14 cellular contexts compared by ENCODE assay signal in the genomic region with DNA sequence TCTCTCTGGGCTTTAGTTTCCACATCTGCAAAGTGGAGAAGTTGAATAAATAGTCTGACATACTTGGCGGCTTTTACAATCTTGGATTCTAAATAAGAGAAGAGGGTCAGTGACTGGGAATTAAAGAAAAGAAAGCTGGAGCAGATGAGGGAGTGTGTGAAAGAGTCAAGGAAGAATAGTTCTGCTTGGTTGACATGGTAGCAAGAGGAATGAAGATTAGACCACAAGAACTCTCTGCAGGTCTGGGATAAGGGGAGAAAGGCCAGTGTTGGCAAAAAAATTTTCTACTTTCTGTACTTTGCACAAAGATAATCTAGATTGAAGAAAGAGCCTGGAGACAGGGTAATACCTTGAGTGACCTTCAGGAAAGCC. TPM values are rescaled to one million over a fixed set of nuclear protein-coding genes. Genes with fewer than 3 reads are reported as not detected.
A peak's percentile ranks its signal among the peaks of the same experiment; 100 is the strongest.
DNase-seq lines count a peak whose midpoint lies in the region; ATAC-seq and TF ChIP-seq lines count a peak whose summit lies in the region.
"Had no signal": no experiment of that assay in that cellular context is flagged by ENCODE, and none has a peak within 500 bp of the region (broad histone marks: within the 10 kb centered on the region; RNA-seq: fewer than 3 reads in every experiment).

No MANE protein-coding gene starts in this region.

- H3K4me1 Mint-ChIP-seq in activated B cell treated with CpG ODN at 0.5 μM for 24 hours: peaks cover 87% of the 10 kb centered on the region

- H3K9me3 ChIP-seq in AG04450 (ENCODE audit: control insufficient read depth, insufficient read depth, low read length): no peaks in the 10 kb centered on the region; the same call in 1 of the 2 replicates
- H3K9me3 ChIP-seq in aorta (ENCODE audit: control insufficient read depth, low read length): no peaks in the 10 kb centered on the region

- no peaks in the 10 kb centered on the region for H3K27me3 ChIP-seq in AG04450 (ENCODE audit: control insufficient read depth, insufficient read depth, low read length)
- no peaks in the 10 kb centered on the region for H3K27me3 ChIP-seq in aorta (ENCODE audit: control insufficient read depth in 1 of 2, insufficient read depth in 2 of 2, low read length in 1 of 2)

- POLR2A ChIA-PET in AG04450 (lab: Yijun Ruan, JAX): no interaction called here
- POLR2A ChIA-PET in activated B cell treated with CpG ODN at 0.5 μM for 24 hours (lab: Charles Lee): interaction anchor here (0.6 to 6.1 kb wide), 10 partner anchors 6 to 432 kb away, joined by 4 to 66 read pairs (median 8); a partner anchor contains a TSS

- H3K36me3 Mint-ChIP-seq in activated B cell treated with CpG ODN at 0.5 μM for 24 hours (ENCODE audit: low read depth): peaks cover 33% of the 10 kb centered on the region

- TF ChIP-seq CTCF in AG04450 (IDR thresholded peaks at IDR 0.05; ENCODE audit: low read depth, low read length) (no peak), activated B cell treated with CpG ODN at 0.5 μM for 24 hours (IDR thresholded peaks at IDR 0.05) (no peak), fibroblast of villous mesenchyme (IDR thresholded peaks at IDR 0.05; ENCODE audit: insufficient read depth, low read depth, low read length) (no peak)

- no peaks in the 10 kb centered on the region for H3K4me1 ChIP-seq in aorta (ENCODE audit: control insufficient read depth in 1 of 2, insufficient read depth in 2 of 2, low read length in 2 of 2)

- peak overlapping the region; percentile 64 for H3K4me3 Mint-ChIP-seq in activated B cell treated with CpG ODN at 0.5 μM for 24 hours
- H3K4me3 Mint-ChIP-seq: nephron progenitor cell had no signal

- CTCF ChIA-PET in AG04450 (lab: Charles Lee) (interaction anchor here (0.9 to 2.7 kb wide), 5 partner anchors 11 to 135 kb away, joined by 3 to 8 read pairs (median 4); no protein-coding TSS in a partner anchor), activated B cell treated with CpG ODN at 0.5 μM for 24 hours (lab: Charles Lee) (interaction anchor here (1.0 to 1.2 kb wide), 2 partner anchors 11 to 42 kb away, joined by 3 to 4 read pairs; no protein-coding TSS in a partner anchor)

- H3K27me3 Mint-ChIP-seq in activated B cell treated with CpG ODN at 0.5 μM for 24 hours: no peaks in the 10 kb centered on the region

- WGBS in aorta, 2 donors: 14 to 18% methylated on average over 1 of the region's 1 CpG

- ATAC-seq in activated B cell treated with CpG ODN at 0.5 μM for 24 hours (ENCODE audit: low read depth) (no peak), aorta (ENCODE audit: low FRiP score) (no peak)

- H3K4me3 ChIP-seq in AG04450 (ENCODE audit: low read depth, low read length) (no peak overlapping the region), fibroblast of villous mesenchyme (ENCODE audit: low read depth, low read length) (no peak overlapping the region), aorta (ENCODE audit: low read length in 2 of 2) (no peak overlapping the region)
- H3K4me3 ChIP-seq: skin epidermis had no signal

- H3K27ac ChIP-seq in AG04450 (ENCODE audit: low read depth, low read length) (peak overlapping the region; percentile 65), aorta (ENCODE audit: low read depth in 1 of 2, low read length in 2 of 2) (no peak overlapping the region)

- no peaks in the 10 kb centered on the region for H3K36me3 ChIP-seq in aorta (ENCODE audit: control insufficient read depth in 1 of 2, insufficient read depth in 2 of 2, low read length in 1 of 2)

- no peaks in the 10 kb centered on the region for H3K9me3 Mint-ChIP-seq in activated B cell treated with CpG ODN at 0.5 μM for 24 hours
- H3K9me3 Mint-ChIP-seq: nephron progenitor cell had no signal

- H3K27ac Mint-ChIP-seq in activated B cell treated with CpG ODN at 0.5 μM for 24 hours: peak overlapping the region; percentile 86
- H3K27ac Mint-ChIP-seq: nephron progenitor cell had no signal

- DNase-seq in AG04450 (ENCODE audit: low read depth, low spot score): no peak
- DNase-seq in EH (ENCODE audit: low read depth): peak; percentile 56
- DNase-seq in activated B cell treated with CpG ODN at 0.5 μM for 24 hours: no peak
- DNase-seq in fibroblast of villous mesenchyme (ENCODE audit: low read depth): peak; percentile 44
- no peak for DNase-seq in aorta
- no peak for DNase-seq in hippocampal formation (lab: John Stamatoyannopoulos, UW)
- DNase-seq in cerebellar cortex (ENCODE audit: low spot score): no peak
- no peak for DNase-seq in GM19238 (ENCODE audit: insufficient read length, low spot score)
- DNase-seq: activated CD8-positive, alpha-beta memory T cell treated with anti-CD3 and anti-CD28 coated beads, Interleukin-2, amount 50 U/mL, for 4 hours; COR-L47; kidney; nephron progenitor cell had no signal

- intact Hi-C loops in activated B cell treated with CpG ODN at 0.5 μM for 24 hours (cut with micrococcal nuclease): no loop called here
- intact Hi-C loops in aorta (cut with DNase I): no loop called here

RNA-seq across cellular contexts. Expression of a gene that starts 5.9 kb away (rescaled TPM):
- polyA plus RNA-seq in AG04450 (2011; rRNA removed) (0.15 and 0.19 TPM in 2 replicates), aorta (1 to 10 TPM; 1.4 to 4.9 TPM)
- 0.09 and 1.0 TPM in 2 replicates for polyA minus RNA-seq in AG04450 (2011; rRNA and poly(A)+ RNA removed)
- total RNA-seq in activated B cell treated with CpG ODN at 0.5 μM for 24 hours (137 and 139 TPM in 2 replicates), fibroblast of villous mesenchyme (under 0.01 TPM in 1 of 2 replicates, not detected in the other), aorta (1 to 10 TPM; 3.2 to 5.8 TPM)
- total RNA-seq: LHCN-M2 had no signal

RNA-seq across cellular contexts. Expression of a gene that starts 20.4 kb away (rescaled TPM):
- polyA plus RNA-seq in AG04450 (2011; rRNA removed): 18.9 and 21.6 TPM in 2 replicates
- 10.2 and 10.5 TPM in 2 replicates for polyA minus RNA-seq in AG04450 (2011; rRNA and poly(A)+ RNA removed)
- 25.7 and 34.6 TPM in 2 replicates for total RNA-seq in activated B cell treated with CpG ODN at 0.5 μM for 24 hours
- total RNA-seq in fibroblast of villous mesenchyme: 5.5 and 7.8 TPM in 2 replicates
- 10 to 100 TPM; 52.7 to 74.4 TPM for total RNA-seq in aorta
- polyA plus RNA-seq in aorta: 100 to 1,000 TPM in 1 of 2 donors, 1 to 10 TPM in 1; 5.0 to 118 TPM

RNA-seq across cellular contexts. Expression of a gene that starts 20.6 kb away (rescaled TPM):
- polyA plus RNA-seq in AG04450 (2011; rRNA removed): 20.9 and 21.7 TPM in 2 replicates
- polyA minus RNA-seq in AG04450 (2011; rRNA and poly(A)+ RNA removed): 37.1 and 38.0 TPM in 2 replicates
- total RNA-seq in activated B cell treated with CpG ODN at 0.5 μM for 24 hours: 64.4 and 67.2 TPM in 2 replicates
- total RNA-seq in fibroblast of villous mesenchyme: 10.6 and 10.8 TPM in 2 replicates
- 10 to 100 TPM; 34.0 to 46.3 TPM for total RNA-seq in aorta
- polyA plus RNA-seq in aorta: 10 to 100 TPM in 1 of 2 donors, 1 to 10 TPM in 1; 4.1 to 15.7 TPM

RNA-seq across cellular contexts. Expression of a gene that starts 30.9 kb away (rescaled TPM):
- polyA plus RNA-seq in AG04450 (2011; rRNA removed): 20.1 and 25.6 TPM in 2 replicates
- 28.5 and 31.5 TPM in 2 replicates for polyA minus RNA-seq in AG04450 (2011; rRNA and poly(A)+ RNA removed)
- total RNA-seq in activated B cell treated with CpG ODN at 0.5 μM for 24 hours: 5.5 and 7.5 TPM in 2 replicates
- 28.0 and 29.4 TPM in 2 replicates for total RNA-seq in fibroblast of villous mesenchyme
- 10 to 100 TPM; 32.7 to 63.9 TPM for total RNA-seq in aorta
- polyA plus RNA-seq in aorta: 10 to 100 TPM; 14.5 to 35.6 TPM

Comparison
In these comparisons a context has a peak if more than half of its experiments do, and no peak if none do; other contexts are left out.
1. DNase-seq: peak in EH (single experiment) and fibroblast of villous mesenchyme (single experiment); none in AG04450 (single experiment), activated B cell treated with CpG ODN at 0.5 μM for 24 hours (single experiment), aorta (0 of 2), hippocampal formation (0 of 2), cerebellar cortex (single experiment) and GM19238 (single experiment).
2. RNA of a gene that starts 5.9 kb away (total RNA-seq): 137 to 139 TPM in activated B cell treated with CpG ODN at 0.5 μM for 24 hours; 3.2 to 5.8 TPM in aorta and under 0.01 TPM in fibroblast of villous mesenchyme; every median in the first group is over 10 times any median in the second.